26 cellular contexts compared by ENCODE assay signal in genomic region chr6:134689177-134689576, GRCh38.
DNase-seq lines count a peak whose midpoint lies in the region; ATAC-seq and TF ChIP-seq lines count a peak whose summit lies in the region.
"Had no signal": no experiment of that assay in that cellular context is flagged by ENCODE, and none has a peak within 500 bp of the region (broad histone marks: within the 10 kb centered on the region; RNA-seq: fewer than 3 reads in every experiment).

No MANE protein-coding gene starts in this region.

- no peaks in the 10 kb centered on the region for H3K4me1 ChIP-seq in right cardiac atrium (ENCODE audit: control insufficient read depth, insufficient read depth, low read length)
- H3K4me1 ChIP-seq: transverse colon had no signal

- no peaks in the 10 kb centered on the region for H3K9me3 ChIP-seq in right cardiac atrium (ENCODE audit: control insufficient read depth, low read length)
- H3K9me3 ChIP-seq: left lung, MG63, neutrophil, transverse colon had no signal

- no peak overlapping the region for H3K4me3 ChIP-seq in right cardiac atrium (ENCODE audit: low read length)
- H3K4me3 ChIP-seq: GM12878, GM23338, left lung, MG63, transverse colon had no signal

- H3K4me1 Mint-ChIP-seq in endothelial cell (ENCODE audit: unreplicated experiment): no peaks in the 10 kb centered on the region
- H3K4me1 Mint-ChIP-seq: CD4-positive, CD25-positive, alpha-beta regulatory T cell; GM23338 had no signal

- intact Hi-C loops in right cardiac atrium (cut with DNase I): no loop called here

- ATAC-seq in right cardiac atrium: peak; percentile 73 to 86
- ATAC-seq: esophagus mucosa, GM12878, GM23338, left lung had no signal

- no peaks in the 10 kb centered on the region for H3K9me3 Mint-ChIP-seq in endothelial cell (ENCODE audit: unreplicated experiment)
- H3K9me3 Mint-ChIP-seq: GM23338 had no signal

- H3K27ac ChIP-seq in caudate nucleus (ENCODE audit: low read depth, low read length) (peak overlapping the region; percentile 75), right cardiac atrium (ENCODE audit: low read length) (no peak overlapping the region)
- H3K27ac ChIP-seq: left lung, neutrophil, transverse colon had no signal

- H3K36me3 Mint-ChIP-seq in endothelial cell (ENCODE audit: low read depth, unreplicated experiment): no peaks in the 10 kb centered on the region
- H3K36me3 Mint-ChIP-seq: CD4-positive, CD25-positive, alpha-beta regulatory T cell had no signal

- no peaks in the 10 kb centered on the region for H3K27me3 Mint-ChIP-seq in endothelial cell (ENCODE audit: unreplicated experiment)

- no peaks in the 10 kb centered on the region for H3K27me3 ChIP-seq in right cardiac atrium (ENCODE audit: control insufficient read depth, insufficient read depth)
- H3K27me3 ChIP-seq: left lung, transverse colon had no signal

- peak; percentile 66 for DNase-seq in COLO829 (ENCODE audit: low spot score)
- peak in 57 of 61 donors; percentile 8 to 90 (median 58) for DNase-seq in caudate nucleus (lab: John Stamatoyannopoulos, UW)
- DNase-seq in right cardiac atrium: no peak
- peak; percentile 98 for DNase-seq in pons (ENCODE audit: low spot score)
- DNase-seq in activated naive CD4-positive, alpha-beta T cell treated with Interleukin-2 at 50 U/mL for 16 hours: no peak
- no peak for DNase-seq in DMS 273 (lab: John Stamatoyannopoulos, UW; ENCODE audit: unreplicated experiment)
- DNase-seq in NCI-H2196 (lab: John Stamatoyannopoulos, UW; ENCODE audit: unreplicated experiment): no peak
- DNase-seq in endothelial cell (ENCODE audit: low spot score): no peak
- DNase-seq: ACHN; activated CD4-positive, alpha-beta T cell treated with anti-CD3 and anti-CD28 coated beads for 48 hours; activated effector memory CD4-positive, alpha-beta T cell treated with Interleukin-2 at 50 U/mL for 16 hours; CD4-positive, CD25-positive, alpha-beta regulatory T cell; DMS53; left lung; NCI-H1436 treated with DMSO at 0.1 percent for 48 hours; NCI-H2171 treated with DMSO at 0.1 percent for 48 hours; NCI-H69; SIG-M5; stimulated activated CD4-positive, alpha-beta T cell treated with anti-CD3 and anti-CD28 coated beads, Interleukin-1b, Interleukin-23, amount 100 ng/mL, for 48 hours; stimulated activated naive CD4-positive, alpha-beta T cell; transverse colon had no signal

- H3K4me3 Mint-ChIP-seq in endothelial cell (ENCODE audit: unreplicated experiment): no peak overlapping the region
- H3K4me3 Mint-ChIP-seq: CD4-positive, CD25-positive, alpha-beta regulatory T cell; GM23338 had no signal

- H3K27ac Mint-ChIP-seq in endothelial cell (ENCODE audit: unreplicated experiment): no peak overlapping the region
- H3K27ac Mint-ChIP-seq: CD4-positive, CD25-positive, alpha-beta regulatory T cell; GM23338 had no signal

- WGBS in right cardiac atrium: 52% methylated on average over 4 of the region's 4 CpGs

- TF ChIP-seq CTCF in endothelial cell (IDR thresholded peaks at IDR 0.05; ENCODE audit: unreplicated experiment): no peak

Comparison
In these comparisons a context has a peak if more than half of its experiments do, and no peak if none do; other contexts are left out.
1. DNase-seq: peak in COLO829 (single experiment), caudate nucleus (57 of 61) and pons (single experiment); none in right cardiac atrium (0 of 3), activated naive CD4-positive, alpha-beta T cell treated with Interleukin-2 at 50 U/mL for 16 hours (single experiment), DMS 273 (single experiment), NCI-H2196 (single experiment) and endothelial cell (single experiment).